In the genomic region with DNA sequence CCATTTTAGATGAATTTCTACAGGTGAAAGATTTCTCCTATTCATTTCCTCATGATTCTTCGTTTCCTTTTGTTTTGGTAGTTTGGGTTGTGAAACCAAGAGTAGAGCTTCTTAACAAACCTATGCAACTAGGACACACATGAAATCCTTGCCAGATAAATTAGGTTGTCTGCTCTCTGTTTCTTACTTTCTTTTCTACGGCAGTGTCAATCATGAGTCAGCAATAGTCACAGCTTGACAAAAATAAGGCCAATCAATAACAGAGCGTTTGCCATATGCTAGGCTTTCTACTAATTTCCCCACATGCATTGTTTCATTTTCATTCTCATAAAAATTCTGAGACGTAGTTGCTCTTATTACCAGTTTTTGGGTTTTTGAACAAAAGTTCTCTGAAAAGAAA, we compare ENCODE assay signal across 1 cellular context.
TF ChIP-seq lines count a peak whose summit lies in the region.

No MANE protein-coding gene starts in this region.

TF ChIP-seq in HepG2, 621 proteins besides CTCF, POLR2A, EP300 and RAD21:
- peak; percentile 90 for TF ChIP-seq MAFK (conservative IDR thresholded peaks at IDR 0.05 in 1 of 2, IDR thresholded peaks at IDR 0.05 in 1 of 2; ENCODE audit: low read length in 2 of 2)
- 0 out of 2 replicates have a peak, but pooled peaks have one; percentile 52 for TF ChIP-seq MAFG (CRISPR knock-in tag; IDR thresholded peaks at IDR 0.05)
- no peak for TF ChIP-seq HOXA9 (CRISPR knock-in tag; IDR thresholded peaks at IDR 0.05; ENCODE audit: borderline replicate concordance)
- TF ChIP-seq, protein P1, sequence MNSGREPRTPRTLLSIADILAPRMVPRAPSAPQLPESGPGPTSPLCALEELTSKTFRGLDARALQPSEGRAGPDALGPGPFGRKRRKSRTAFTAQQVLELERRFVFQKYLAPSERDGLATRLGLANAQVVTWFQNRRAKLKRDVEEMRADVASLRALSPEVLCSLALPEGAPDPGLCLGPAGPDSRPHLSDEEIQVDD (CRISPR knock-in tag; IDR thresholded peaks at IDR 0.05; ENCODE audit: borderline replicate concordance) = no peak
- TF ChIP-seq ZBTB49 (CRISPR knock-in tag; IDR thresholded peaks at IDR 0.05; ENCODE audit: borderline replicate concordance) = no peak
- TF ChIP-seq NFE2 (CRISPR knock-in tag; IDR thresholded peaks at IDR 0.05) = peak; percentile 52; the same call in 1 of the 2 replicates
- TF ChIP-seq JUND (CRISPR knock-in tag; IDR thresholded peaks at IDR 0.05) = no peak
- TF ChIP-seq NFE2L2 (IDR thresholded peaks at IDR 0.05; ENCODE audit: low read length) = peak; percentile 90
- peak; percentile 85 for TF ChIP-seq MAFF (IDR thresholded peaks at IDR 0.05; ENCODE audit: low read depth, low read length)
